Comparison of ENCODE assay signal across 12 cellular contexts in the genomic region with DNA sequence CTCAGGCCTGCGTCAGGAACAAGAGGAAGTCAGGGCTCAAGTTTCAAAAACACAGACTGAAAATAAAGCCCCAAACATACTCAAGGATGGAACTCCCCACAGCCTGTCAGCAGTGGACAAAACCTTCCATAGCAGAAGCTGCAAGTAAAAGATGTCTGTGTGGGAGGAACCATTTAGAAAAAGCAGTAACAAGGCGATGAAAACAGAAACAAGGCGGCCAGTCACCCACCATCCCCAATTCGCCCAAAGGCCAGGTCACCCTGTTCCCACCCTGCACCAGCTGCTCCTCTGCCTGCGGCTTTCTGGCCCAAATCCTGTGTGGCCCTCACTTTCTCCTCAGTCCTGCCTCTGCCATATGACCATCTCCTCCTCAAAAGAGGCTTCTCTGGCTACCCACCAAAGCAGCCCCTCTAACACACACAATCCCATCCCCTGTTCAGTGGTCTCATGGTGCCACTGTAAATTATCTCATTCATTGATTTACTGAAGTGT. TPM values are rescaled to one million over a fixed set of nuclear protein-coding genes. Genes with fewer than 3 reads are reported as not detected.
DNase-seq lines count a peak whose midpoint lies in the region; ATAC-seq and TF ChIP-seq lines count a peak whose summit lies in the region.
"Had no signal": no experiment of that assay in that cellular context is flagged by ENCODE, and none has a peak within 500 bp of the region (broad histone marks: within the 10 kb centered on the region; RNA-seq: fewer than 3 reads in every experiment).

No MANE protein-coding gene starts in this region.

- WGBS in SK-N-SH (ENCODE audit: low lambda C conversion rate), result 84% methylated on average over 5 of the region's 5 CpGs
- 62% methylated on average over 5 of the region's 5 CpGs for WGBS in hepatocyte (ENCODE audit: low lambda C conversion rate, missing lambda C conversion rate)

- H3K4me3 ChIP-seq in SK-N-SH (ENCODE audit: low read depth in 2 of 2, low read length in 1 of 2) (no peak overlapping the region), hepatocyte (no peak overlapping the region), skeletal muscle satellite cell (ENCODE audit: low read length) (peak overlapping the region; percentile 4)
- H3K4me3 ChIP-seq: right lobe of liver had no signal

- TF ChIP-seq CTCF in SK-N-SH (IDR thresholded peaks at IDR 0.05), result no peak
- TF ChIP-seq CTCF in hepatocyte (IDR thresholded peaks at IDR 0.05; ENCODE audit: poor library complexity), result no peak

- POLR2A ChIA-PET in SK-N-SH (lab: Yijun Ruan, JAX), result no interaction called here

- H2AFZ ChIP-seq in SK-N-SH (ENCODE audit: low read depth) (no peak overlapping the region), hepatocyte (no peak overlapping the region)

- H4K20me1 ChIP-seq in SK-N-SH (ENCODE audit: insufficient read depth) (no peaks in the 10 kb centered on the region; the same call in 1 of the 2 replicates), hepatocyte (ENCODE audit: insufficient read depth, poor library complexity, severe bottlenecking) (no peaks in the 10 kb centered on the region)

- no peak for TF ChIP-seq RAD21 in SK-N-SH (IDR thresholded peaks at IDR 0.05; ENCODE audit: low read length)

- CTCF ChIA-PET in SK-N-SH (lab: Yijun Ruan, JAX), result interaction anchor here (0.8 kb wide), 1 partner anchor 436 kb away, joined by 3 read pairs; no protein-coding TSS in a partner anchor

- no peak overlapping the region for H3K9ac ChIP-seq in SK-N-SH
- peak overlapping the region; percentile 43 for H3K9ac ChIP-seq in skeletal muscle satellite cell (ENCODE audit: low read depth, low read length)

- H3K4me2 ChIP-seq in SK-N-SH, result peak overlapping the region; percentile 30; the same call in 1 of the 2 replicates
- no peak overlapping the region for H3K4me2 ChIP-seq in hepatocyte
- peak overlapping the region; percentile 71 for H3K4me2 ChIP-seq in skeletal muscle satellite cell (ENCODE audit: low read length)

- no peaks in the 10 kb centered on the region for H3F3A ChIP-seq in SK-N-SH (replicated peaks; ENCODE audit: insufficient read depth)

- H3K79me2 ChIP-seq in SK-N-SH (ENCODE audit: insufficient read depth) (peaks cover 9% of the 10 kb centered on the region; the same call in 1 of the 2 replicates), hepatocyte (peaks cover 6% of the 10 kb centered on the region)

- TF ChIP-seq EP300 in SK-N-SH (IDR thresholded peaks at IDR 0.05; ENCODE audit: borderline replicate concordance in 1 of 2, low read depth in 1 of 2, low read length in 1 of 2), result no peak

- H3K27me3 ChIP-seq in SK-N-SH (ENCODE audit: insufficient read depth) (no peaks in the 10 kb centered on the region), hepatocyte (no peaks in the 10 kb centered on the region), skeletal muscle satellite cell (ENCODE audit: control insufficient read depth, insufficient read depth, low read length) (no peaks in the 10 kb centered on the region)
- H3K27me3 ChIP-seq: right lobe of liver had no signal

- 0 out of 4 replicates have a peak overlapping the region, but pooled peaks of 1 of the 2 experiments have one; percentile 7 for H3K27ac ChIP-seq in SK-N-SH (ENCODE audit: low read depth in 2 of 2, low read length in 1 of 2)
- H3K27ac ChIP-seq in hepatocyte, result peak overlapping the region; percentile 35
- H3K27ac ChIP-seq: right lobe of liver had no signal

- DNase-seq in NCI-H2107 treated with DMSO at 0.1 percent for 48 hours (lab: John Stamatoyannopoulos, UW; ENCODE audit: unreplicated experiment), result peak; percentile 33
- DNase-seq in NCI-H2107 (lab: John Stamatoyannopoulos, UW), result no peak
- no peak for DNase-seq in SK-N-SH
- peak; percentile 19 for DNase-seq in hepatocyte (ENCODE audit: low spot score)
- no peak for DNase-seq in AG08396 (ENCODE audit: low spot score)
- no peak for DNase-seq in left colon
- DNase-seq: activated B cell treated with CpG ODN at 0.5 μM for 24 hours, NCI-H82, right lobe of liver had no signal

- no peaks in the 10 kb centered on the region for H3K9me3 ChIP-seq in SK-N-SH
- no peaks in the 10 kb centered on the region for H3K9me3 ChIP-seq in hepatocyte (ENCODE audit: low read depth)
- H3K9me3 ChIP-seq in skeletal muscle satellite cell (replicated peaks; ENCODE audit: low read length), result no peaks in the 10 kb centered on the region
- H3K9me3 ChIP-seq: right lobe of liver had no signal

- intact Hi-C loops in left colon (cut with DNase I, micrococcal nuclease), result no loop called here

- no peak for ATAC-seq in GM19397 (IDR thresholded peaks at IDR 0.05; ENCODE audit: unreplicated experiment)
- no peak for ATAC-seq in left colon

- H3K4me1 ChIP-seq in SK-N-SH (ENCODE audit: control insufficient read depth in 1 of 2, insufficient read depth in 2 of 2, low read depth in 1 of 2, low read length in 1 of 2) (peaks cover 7 to 9% of the 10 kb centered on the region in 2 experiments; a peak in 2 of 4 replicates), hepatocyte (ENCODE audit: insufficient read depth) (peaks cover 47% of the 10 kb centered on the region), skeletal muscle satellite cell (ENCODE audit: control insufficient read depth, insufficient read depth, low read length) (peaks cover 30% of the 10 kb centered on the region)

- H3K36me3 ChIP-seq in SK-N-SH (replicated peaks in 1 of 2; ENCODE audit: control insufficient read depth in 1 of 2, insufficient read depth in 2 of 2, low read length in 1 of 2), result no peaks in the 10 kb centered on the region
- H3K36me3 ChIP-seq in hepatocyte (replicated peaks; ENCODE audit: insufficient read depth, low read depth), result no peaks in the 10 kb centered on the region
- no peaks in the 10 kb centered on the region for H3K36me3 ChIP-seq in skeletal muscle satellite cell (ENCODE audit: insufficient read depth, low read length)
- H3K36me3 ChIP-seq: right lobe of liver had no signal

- H3K9me2 ChIP-seq in SK-N-SH (no peaks in the 10 kb centered on the region), hepatocyte (replicated peaks; ENCODE audit: insufficient read depth) (no peaks in the 10 kb centered on the region)

TF ChIP-seq in SK-N-SH, 30 proteins besides CTCF, POLR2A, EP300 and RAD21:
- TF ChIP-seq, protein P1, sequence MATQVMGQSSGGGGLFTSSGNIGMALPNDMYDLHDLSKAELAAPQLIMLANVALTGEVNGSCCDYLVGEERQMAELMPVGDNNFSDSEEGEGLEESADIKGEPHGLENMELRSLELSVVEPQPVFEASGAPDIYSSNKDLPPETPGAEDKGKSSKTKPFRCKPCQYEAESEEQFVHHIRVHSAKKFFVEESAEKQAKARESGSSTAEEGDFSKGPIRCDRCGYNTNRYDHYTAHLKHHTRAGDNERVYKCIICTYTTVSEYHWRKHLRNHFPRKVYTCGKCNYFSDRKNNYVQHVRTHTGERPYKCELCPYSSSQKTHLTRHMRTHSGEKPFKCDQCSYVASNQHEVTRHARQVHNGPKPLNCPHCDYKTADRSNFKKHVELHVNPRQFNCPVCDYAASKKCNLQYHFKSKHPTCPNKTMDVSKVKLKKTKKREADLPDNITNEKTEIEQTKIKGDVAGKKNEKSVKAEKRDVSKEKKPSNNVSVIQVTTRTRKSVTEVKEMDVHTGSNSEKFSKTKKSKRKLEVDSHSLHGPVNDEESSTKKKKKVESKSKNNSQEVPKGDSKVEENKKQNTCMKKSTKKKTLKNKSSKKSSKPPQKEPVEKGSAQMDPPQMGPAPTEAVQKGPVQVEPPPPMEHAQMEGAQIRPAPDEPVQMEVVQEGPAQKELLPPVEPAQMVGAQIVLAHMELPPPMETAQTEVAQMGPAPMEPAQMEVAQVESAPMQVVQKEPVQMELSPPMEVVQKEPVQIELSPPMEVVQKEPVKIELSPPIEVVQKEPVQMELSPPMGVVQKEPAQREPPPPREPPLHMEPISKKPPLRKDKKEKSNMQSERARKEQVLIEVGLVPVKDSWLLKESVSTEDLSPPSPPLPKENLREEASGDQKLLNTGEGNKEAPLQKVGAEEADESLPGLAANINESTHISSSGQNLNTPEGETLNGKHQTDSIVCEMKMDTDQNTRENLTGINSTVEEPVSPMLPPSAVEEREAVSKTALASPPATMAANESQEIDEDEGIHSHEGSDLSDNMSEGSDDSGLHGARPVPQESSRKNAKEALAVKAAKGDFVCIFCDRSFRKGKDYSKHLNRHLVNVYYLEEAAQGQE (IDR thresholded peaks at IDR 0.05; ENCODE audit: low read depth, low read length), result no peak
- no peak for TF ChIP-seq POLR2AphosphoS5 (IDR thresholded peaks at IDR 0.05; ENCODE audit: low read depth, low read length)
- TF ChIP-seq, protein P2, sequence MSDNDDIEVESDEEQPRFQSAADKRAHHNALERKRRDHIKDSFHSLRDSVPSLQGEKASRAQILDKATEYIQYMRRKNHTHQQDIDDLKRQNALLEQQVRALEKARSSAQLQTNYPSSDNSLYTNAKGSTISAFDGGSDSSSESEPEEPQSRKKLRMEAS (IDR thresholded peaks at IDR 0.05; ENCODE audit: low read depth), result no peak
- no peak for TF ChIP-seq RCOR1 (IDR thresholded peaks at IDR 0.05; ENCODE audit: low read length)
- TF ChIP-seq SMC3 (IDR thresholded peaks at IDR 0.05; ENCODE audit: low read depth, low read length), result no peak
- TF ChIP-seq MXI1 (IDR thresholded peaks at IDR 0.05; ENCODE audit: low read depth, low read length), result no peak
- no peak for TF ChIP-seq ELF1 (IDR thresholded peaks at IDR 0.05)
- TF ChIP-seq, protein P3, sequence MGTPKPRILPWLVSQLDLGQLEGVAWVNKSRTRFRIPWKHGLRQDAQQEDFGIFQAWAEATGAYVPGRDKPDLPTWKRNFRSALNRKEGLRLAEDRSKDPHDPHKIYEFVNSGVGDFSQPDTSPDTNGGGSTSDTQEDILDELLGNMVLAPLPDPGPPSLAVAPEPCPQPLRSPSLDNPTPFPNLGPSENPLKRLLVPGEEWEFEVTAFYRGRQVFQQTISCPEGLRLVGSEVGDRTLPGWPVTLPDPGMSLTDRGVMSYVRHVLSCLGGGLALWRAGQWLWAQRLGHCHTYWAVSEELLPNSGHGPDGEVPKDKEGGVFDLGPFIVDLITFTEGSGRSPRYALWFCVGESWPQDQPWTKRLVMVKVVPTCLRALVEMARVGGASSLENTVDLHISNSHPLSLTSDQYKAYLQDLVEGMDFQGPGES (IDR thresholded peaks at IDR 0.05; ENCODE audit: low read depth, low read length), result no peak
- TF ChIP-seq NFIC (IDR thresholded peaks at IDR 0.05; ENCODE audit: borderline replicate concordance), result no peak
- no peak for TF ChIP-seq TCF12 (IDR thresholded peaks at IDR 0.05)
- no peak for TF ChIP-seq MEF2A (IDR thresholded peaks at IDR 0.05; ENCODE audit: borderline replicate concordance, low read depth)
- TF ChIP-seq TAF1 (IDR thresholded peaks at IDR 0.05; ENCODE audit: borderline replicate concordance, low read depth, low read length), result no peak

RNA-seq across cellular contexts. Expression of a gene that starts 27.8 kb away (rescaled TPM):
- polyA plus RNA-seq in SK-N-SH (2012; rRNA removed) (81.2 and 107 TPM in 2 replicates), hepatocyte (69.1 and 73.3 TPM in 2 replicates)
- polyA plus RNA-seq in SK-N-SH (2012; cell fraction: cytosol; rRNA removed), result 59.4 and 73.4 TPM in 2 replicates
- polyA plus RNA-seq in SK-N-SH (2012; cell fraction: nucleus; rRNA removed), result 144 and 177 TPM in 2 replicates
- total RNA-seq in hepatocyte (26.0 and 42.6 TPM in 2 replicates), left colon (10 to 100 TPM; 49.9 to 76.2 TPM)
- 34.5 and 72.3 TPM in 2 replicates for total RNA-seq in skeletal muscle satellite cell (2012; rRNA removed)
- total RNA-seq: SK-MEL-5 had no signal

Comparison
In these comparisons a context has a peak if more than half of its experiments do, and no peak if none do; other contexts are left out.
1. DNase-seq: peak in NCI-H2107 treated with DMSO at 0.1 percent for 48 hours (single experiment) and hepatocyte (single experiment); none in NCI-H2107 (single experiment), SK-N-SH (single experiment), AG08396 (single experiment) and left colon (0 of 2).